Comparison of ENCODE assay signal across 18 cellular contexts in the genomic region with DNA sequence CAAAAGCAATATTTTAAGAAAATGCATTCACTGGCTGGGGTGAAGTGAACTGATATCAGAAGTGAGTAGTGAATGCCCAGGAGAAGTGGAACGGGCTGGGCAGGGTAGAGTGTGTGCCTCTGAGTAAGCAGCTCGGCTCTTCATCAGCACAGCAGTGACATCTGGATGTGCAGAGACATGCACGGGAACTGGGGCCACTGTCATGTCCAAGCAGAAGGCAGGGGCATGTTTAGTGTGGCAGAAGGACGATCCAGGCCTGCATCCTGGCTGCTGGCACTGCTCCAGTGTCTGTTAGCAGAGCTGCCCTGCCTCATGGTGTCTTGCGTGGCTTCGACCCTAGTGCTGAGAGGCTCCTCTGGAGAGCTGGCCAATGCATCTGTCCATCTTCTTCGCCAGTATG. TPM values are rescaled to one million over a fixed set of nuclear protein-coding genes. Genes with fewer than 3 reads are reported as not detected.
A peak's percentile ranks its signal among the peaks of the same experiment; 100 is the strongest.
DNase-seq lines count a peak whose midpoint lies in the region; ATAC-seq and TF ChIP-seq lines count a peak whose summit lies in the region.
"Had no signal": no experiment of that assay in that cellular context is flagged by ENCODE, and none has a peak within 500 bp of the region (broad histone marks: within the 10 kb centered on the region; RNA-seq: fewer than 3 reads in every experiment).

No MANE protein-coding gene starts in this region.

- intact Hi-C loops in heart left ventricle (cut with DNase I) (no loop called here), cardiac septum (cut with DNase I) (no loop called here)

- TF ChIP-seq POLR2A in heart left ventricle (IDR thresholded peaks at IDR 0.05) = no peak

- H3K9me3 ChIP-seq in heart left ventricle (no peaks in the 10 kb centered on the region), SK-N-SH (no peaks in the 10 kb centered on the region)

- TF ChIP-seq CTCF in heart left ventricle (IDR thresholded peaks at IDR 0.05) (no peak), SK-N-SH (IDR thresholded peaks at IDR 0.05) (no peak), epithelial cell of esophagus (IDR thresholded peaks at IDR 0.05; ENCODE audit: insufficient read depth, low read depth, low read length, missing control alignments) (no peak)

- no peak overlapping the region for H3K4me2 ChIP-seq in SK-N-SH

- no peaks in the 10 kb centered on the region for H3F3A ChIP-seq in SK-N-SH (replicated peaks; ENCODE audit: insufficient read depth)

- H4K20me1 ChIP-seq in SK-N-SH (ENCODE audit: insufficient read depth) = no peaks in the 10 kb centered on the region

- no peaks in the 10 kb centered on the region for H3K9me2 ChIP-seq in SK-N-SH

- CTCF ChIA-PET in SK-N-SH (lab: Yijun Ruan, JAX) = interaction anchor here (0.8 to 1.6 kb wide), 6 partner anchors 12 to 299 kb away, joined by 3 to 5 read pairs (median 4); no protein-coding TSS in a partner anchor

- no peak overlapping the region for H2AFZ ChIP-seq in SK-N-SH (ENCODE audit: low read depth)

- no peak overlapping the region for H3K4me3 ChIP-seq in heart left ventricle
- no peak overlapping the region for H3K4me3 ChIP-seq in SK-N-SH (ENCODE audit: low read depth in 2 of 2, low read length in 1 of 2)
- H3K4me3 ChIP-seq in epithelial cell of esophagus (ENCODE audit: low read length) = no peak overlapping the region

- TF ChIP-seq EP300 in SK-N-SH (IDR thresholded peaks at IDR 0.05; ENCODE audit: borderline replicate concordance in 1 of 2, low read depth in 1 of 2, low read length in 1 of 2) = peak in 1 of 2 experiments; percentile 62; a peak in 1 of 4 replicates

- peak; percentile 49 to 56 (median 52) for ATAC-seq in heart left ventricle
- ATAC-seq: HepG2, PC-3 had no signal

- H3K36me3 ChIP-seq in heart left ventricle (peaks cover 0 to 66% (median 32%) of the 10 kb centered on the region in 9 donors), SK-N-SH (replicated peaks in 1 of 2; ENCODE audit: control insufficient read depth in 1 of 2, insufficient read depth in 2 of 2, low read length in 1 of 2) (no peaks in the 10 kb centered on the region)

- POLR2A ChIA-PET in SK-N-SH (lab: Yijun Ruan, JAX) = interaction anchor here (1.0 to 1.2 kb wide), 2 partner anchors 10 to 53 kb away, joined by 3 to 4 read pairs; no protein-coding TSS in a partner anchor

- peak; percentile 25 for TF ChIP-seq RAD21 in SK-N-SH (IDR thresholded peaks at IDR 0.05; ENCODE audit: low read length)

- H3K27me3 ChIP-seq in heart left ventricle = no peaks in the 10 kb centered on the region
- peaks cover 8% of the 10 kb centered on the region; the same call in 1 of the 2 replicates for H3K27me3 ChIP-seq in SK-N-SH (ENCODE audit: insufficient read depth)

- no peaks in the 10 kb centered on the region for H3K79me2 ChIP-seq in SK-N-SH (ENCODE audit: insufficient read depth)

- H3K4me1 ChIP-seq in heart left ventricle (peaks cover 0 to 34% (median 8%) of the 10 kb centered on the region in 12 donors), SK-N-SH (ENCODE audit: control insufficient read depth in 1 of 2, insufficient read depth in 2 of 2, low read depth in 1 of 2, low read length in 1 of 2) (peaks cover 0 to 46% of the 10 kb centered on the region in 2 experiments; a peak in 2 of 4 replicates)

- WGBS in heart left ventricle, 4 donors = 51 to 73% (median 62%) methylated on average over 7 of the region's 7 CpGs
- 33% methylated on average over 7 of the region's 7 CpGs for WGBS in SK-N-SH (ENCODE audit: low lambda C conversion rate)

- no peak overlapping the region for H3K9ac ChIP-seq in SK-N-SH

- H3K27ac ChIP-seq in heart left ventricle = no peak overlapping the region
- H3K27ac ChIP-seq in SK-N-SH (ENCODE audit: low read depth in 2 of 2, low read length in 1 of 2) = peak overlapping the region in 1 of 2 experiments; percentile 91; a peak in 2 of 4 replicates
- H3K27ac ChIP-seq: C4-2B had no signal

- DNase-seq in heart left ventricle (peak in 3 of 5 donors; percentile 31 to 51 (median 41)), cardiac septum (ENCODE audit: low spot score) (no peak), SK-N-SH (peak; percentile 77), epithelial cell of esophagus (ENCODE audit: low read depth) (peak; percentile 54), NCI-H1417 (lab: John Stamatoyannopoulos, UW) (no peak), DMS79 treated with DMSO at 0.1 percent for 48 hours (lab: John Stamatoyannopoulos, UW) (no peak), SW 1271 (lab: John Stamatoyannopoulos, UW) (no peak)
- DNase-seq: DND-41, H9, KBM-7, NCI-H1105, NCI-H1930, NCI-H446 treated with DMSO at 0.1 percent for 48 hours, NCI-H82, PC-3, RPMI8226 had no signal

TF ChIP-seq in SK-N-SH, 30 proteins besides CTCF, POLR2A, EP300 and RAD21:
- TF ChIP-seq CHD2 (IDR thresholded peaks at IDR 0.05; ENCODE audit: low read length, partially characterized antibody) (peak; percentile 57), POLR2AphosphoS5 (IDR thresholded peaks at IDR 0.05; ENCODE audit: low read depth, low read length) (no peak), RCOR1 (IDR thresholded peaks at IDR 0.05; ENCODE audit: low read length) (peak; percentile 76), SMC3 (IDR thresholded peaks at IDR 0.05; ENCODE audit: low read depth, low read length) (peak; percentile 1; the same call in 1 of the 2 replicates), GATA2 (CRISPR knock-in tag; IDR thresholded peaks at IDR 0.05) (peak; percentile 46), MXI1 (IDR thresholded peaks at IDR 0.05; ENCODE audit: low read depth, low read length) (peak; percentile 94), TEAD4 (IDR thresholded peaks at IDR 0.05; ENCODE audit: borderline replicate concordance, insufficient read depth) (no peak), FOXJ3 (CRISPR knock-in tag; IDR thresholded peaks at IDR 0.05) (0 out of 2 replicates have a peak, but pooled peaks have one; percentile 15)

RNA-seq across cellular contexts. Expression of a gene that starts 28.1 kb away (rescaled TPM):
- total RNA-seq in heart left ventricle (10 to 100 TPM; 49.7 to 93.6 (median 58.9) TPM), cardiac septum (85.0 TPM)
- polyA plus RNA-seq in heart left ventricle (10 to 100 TPM; 11.8 to 32.4 TPM), SK-N-SH (2012; rRNA removed) (0.08 and 0.28 TPM in 2 replicates)
- 0.27 and 0.55 TPM in 2 replicates for polyA plus RNA-seq in SK-N-SH (2012; cell fraction: cytosol; rRNA removed)
- polyA plus RNA-seq in SK-N-SH (2012; cell fraction: nucleus; rRNA removed) = 0.11 and 0.43 TPM in 2 replicates

Comparison
In these comparisons a context has a peak if more than half of its experiments do, and no peak if none do; other contexts are left out.
1. DNase-seq: peak in heart left ventricle (3 of 5), SK-N-SH (single experiment) and epithelial cell of esophagus (single experiment); none in cardiac septum (single experiment), NCI-H1417 (0 of 3), DMS79 treated with DMSO at 0.1 percent for 48 hours (single experiment) and SW 1271 (0 of 2).